ENCODE assay signal across 12 cellular contexts in the genomic region with DNA sequence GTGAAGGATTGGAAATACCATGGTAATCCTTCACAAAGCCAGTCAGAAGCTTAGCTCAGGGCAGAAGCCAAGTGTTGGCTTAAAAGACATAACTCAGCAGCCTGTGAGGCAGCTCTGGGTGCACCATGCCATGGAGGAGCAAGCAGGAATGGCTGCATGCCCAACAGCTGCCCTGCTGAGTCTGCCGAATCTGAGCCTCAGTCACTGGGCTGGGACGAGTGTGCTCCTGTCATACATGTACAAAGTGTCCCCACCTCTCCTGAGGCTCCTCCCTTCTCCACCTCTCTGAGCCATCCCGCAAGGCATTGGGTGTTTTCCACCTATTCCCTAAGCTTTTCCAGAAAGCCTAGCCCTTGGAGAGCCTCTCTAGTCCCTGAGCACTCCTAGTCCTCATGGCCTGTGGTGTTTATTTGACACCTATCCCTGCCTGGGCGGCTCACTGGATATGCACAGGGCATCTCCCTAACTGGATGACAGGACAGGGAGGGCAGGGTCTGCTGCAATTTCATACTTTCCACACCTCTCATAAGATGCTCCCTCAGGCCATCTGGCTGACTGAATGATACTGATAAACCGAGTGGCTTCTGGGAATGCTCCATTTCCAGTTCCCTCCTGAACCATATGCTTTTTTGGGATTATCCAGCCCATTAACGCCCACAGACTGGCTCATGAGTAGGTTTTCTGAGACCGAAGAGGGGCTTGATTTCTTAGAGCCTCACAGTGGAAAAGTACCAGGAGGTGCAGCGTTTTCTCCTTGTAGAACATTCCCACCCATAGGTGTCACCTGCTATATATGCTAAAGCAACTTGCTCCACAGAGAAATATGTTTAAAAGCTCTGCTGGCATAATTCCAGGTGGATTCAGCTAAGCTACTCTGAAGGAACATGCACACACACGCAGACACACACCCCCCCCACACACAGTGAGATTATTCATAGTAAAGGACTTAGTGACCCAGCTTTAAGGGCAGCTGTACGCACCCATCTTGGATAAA.
DNase-seq lines count a peak whose midpoint lies in the region; ATAC-seq and TF ChIP-seq lines count a peak whose summit lies in the region.
"Had no signal": no experiment of that assay in that cellular context is flagged by ENCODE, and none has a peak within 500 bp of the region (broad histone marks: within the 10 kb centered on the region; RNA-seq: fewer than 3 reads in every experiment).

No MANE protein-coding gene starts in this region.

- no peaks in the 10 kb centered on the region for H3K36me3 ChIP-seq in heart right ventricle

- ATAC-seq in heart right ventricle = no peak
- ATAC-seq: activated CD8-positive, alpha-beta T cell treated with anti-CD3 and anti-CD28 coated beads for 36 hours; CD8-positive, alpha-beta T cell had no signal

- 64 to 68% methylated on average over 10 of the region's 10 CpGs for WGBS in heart right ventricle, 2 donors

- no peak overlapping the region for H3K4me3 ChIP-seq in heart right ventricle
- H3K4me3 ChIP-seq: lung had no signal

- H3K27ac ChIP-seq in epithelial cell of prostate (peak overlapping the region; percentile 36), temporal lobe (ENCODE audit: low read depth, low read length) (peak overlapping the region; percentile 59), heart right ventricle (no peak overlapping the region)
- H3K27ac ChIP-seq: HL-60 had no signal

- peak; percentile 33 for DNase-seq in NCI-H1092 treated with DMSO at 0.1 percent for 48 hours (lab: John Stamatoyannopoulos, UW)
- DNase-seq in NCI-H69 (lab: John Stamatoyannopoulos, UW) = peak; percentile 94
- DNase-seq in epithelial cell of prostate (ENCODE audit: low read depth, low spot score) = peak; percentile 90
- DNase-seq in heart right ventricle = no peak
- no peak for DNase-seq in activated CD8-positive, alpha-beta memory T cell treated with anti-CD3 and anti-CD28 coated beads, Interleukin-2, amount 50 U/mL, for 4 hours
- DNase-seq in mesenteric fat pad (ENCODE audit: low spot score) = no peak
- DNase-seq: activated CD8-positive, alpha-beta T cell treated with anti-CD3 and anti-CD28 coated beads for 36 hours; activated naive CD8-positive, alpha-beta T cell treated with anti-CD3 and anti-CD28 coated beads, Interleukin-2, amount 10 ng/mL, durations not matched to agents 7 days and 5 days; CD8-positive, alpha-beta T cell had no signal

- intact Hi-C loops in heart right ventricle (cut with DNase I) = no loop called here

- peaks cover 0 to 22% (median 0%) of the 10 kb centered on the region in 7 donors for H3K27me3 ChIP-seq in heart right ventricle

- TF ChIP-seq CTCF in heart right ventricle (IDR thresholded peaks at IDR 0.05) = no peak

- H3K4me1 ChIP-seq in heart right ventricle = no peaks in the 10 kb centered on the region

- no peaks in the 10 kb centered on the region for H3K9me3 ChIP-seq in heart right ventricle

Comparison
In these comparisons a context has a peak if more than half of its experiments do, and no peak if none do; other contexts are left out.
1. DNase-seq: peak in NCI-H1092 treated with DMSO at 0.1 percent for 48 hours (single experiment), NCI-H69 (single experiment) and epithelial cell of prostate (single experiment); none in heart right ventricle (0 of 2), activated CD8-positive, alpha-beta memory T cell treated with anti-CD3 and anti-CD28 coated beads, Interleukin-2, amount 50 U/mL, for 4 hours (single experiment) and mesenteric fat pad (single experiment).
2. H3K27ac ChIP-seq: peak in epithelial cell of prostate (single experiment) and temporal lobe (single experiment); none in heart right ventricle (0 of 10).